ENCODE assay signal across 8 cellular contexts in genomic region chr1:111346089-111346885, GRCh38. TPM values are rescaled to one million over a fixed set of nuclear protein-coding genes. Genes with fewer than 3 reads are reported as not detected.
A peak's percentile ranks its signal among the peaks of the same experiment; 100 is the strongest.
DNase-seq lines count a peak whose midpoint lies in the region; ATAC-seq and TF ChIP-seq lines count a peak whose summit lies in the region.

No MANE protein-coding gene starts in this region.

- H3K27me3 Mint-ChIP-seq in HFFc6 (ENCODE audit: insufficient read depth) (peaks cover 11% of the 10 kb centered on the region; the same call in 1 of the 2 replicates), type B pancreatic cell (peaks cover 5% of the 10 kb centered on the region)

- H3K4me3 Mint-ChIP-seq in HFFc6 (peak overlapping the region; percentile 86), type B pancreatic cell (peak overlapping the region; percentile 95)

- DNase-seq in GM04504 (ENCODE audit: low read depth) = peak; percentile 34
- peak; percentile 60 for DNase-seq in HFFc6
- DNase-seq in NCI-H1048 (lab: John Stamatoyannopoulos, UW) = peak; percentile 68
- peak; percentile 21 for DNase-seq in SKM-1 (lab: John Stamatoyannopoulos, UW; ENCODE audit: unreplicated experiment)
- DNase-seq in activated naive CD8-positive, alpha-beta T cell treated with anti-CD3 and anti-CD28 coated beads, Interleukin-2, amount 50 U/mL, for 16 hours (ENCODE audit: low read depth, low spot score) = peak; percentile 49
- peak; percentile 82 to 83 for DNase-seq in heart right ventricle
- peak; percentile 85 for DNase-seq in pons (ENCODE audit: low spot score)
- peak; percentile 92 for DNase-seq in type B pancreatic cell (ENCODE audit: extremely low spot score, unreplicated experiment)

- H3K27ac Mint-ChIP-seq in HFFc6 (peak overlapping the region; percentile 42; the same call in 1 of the 2 replicates), type B pancreatic cell (peak overlapping the region; percentile 94)

- no peaks in the 10 kb centered on the region for H3K27me3 ChIP-seq in heart right ventricle

- H3K36me3 ChIP-seq in heart right ventricle = no peaks in the 10 kb centered on the region

- intact Hi-C loops in heart right ventricle (cut with DNase I) = no loop called here

- TF ChIP-seq CTCF in HFFc6 (IDR thresholded peaks at IDR 0.05) (no peak), heart right ventricle (IDR thresholded peaks at IDR 0.05) (peak in 4 of 9 donors; percentile 15 to 32 (median 23)), type B pancreatic cell (conservative IDR thresholded peaks at IDR 0.05) (peak; percentile 21)

- H3K4me1 Mint-ChIP-seq in HFFc6 (ENCODE audit: low read depth) = peaks cover 12% of the 10 kb centered on the region
- peaks cover 7% of the 10 kb centered on the region for H3K4me1 Mint-ChIP-seq in type B pancreatic cell (ENCODE audit: unreplicated experiment)

- peak; percentile 93 to 98 (median 96) for ATAC-seq in heart right ventricle

- H3K9me3 ChIP-seq in heart right ventricle = no peaks in the 10 kb centered on the region

- peaks cover 0 to 14% (median 0%) of the 10 kb centered on the region in 9 donors for H3K4me1 ChIP-seq in heart right ventricle

- peak overlapping the region; percentile 24 to 66 (median 61) for H3K4me3 ChIP-seq in heart right ventricle

- no peaks in the 10 kb centered on the region for H3K36me3 Mint-ChIP-seq in HFFc6 (ENCODE audit: low read depth)
- peaks cover 3% of the 10 kb centered on the region for H3K36me3 Mint-ChIP-seq in type B pancreatic cell

- peak overlapping the region; percentile 60 to 86 (median 74) for H3K27ac ChIP-seq in heart right ventricle

- WGBS in heart right ventricle, 2 donors = 2 to 3% methylated on average over 45 of the region's 45 CpGs

- no peaks in the 10 kb centered on the region for H3K9me3 Mint-ChIP-seq in HFFc6
- H3K9me3 Mint-ChIP-seq in type B pancreatic cell = no peaks in the 10 kb centered on the region

RNA-seq across cellular contexts. Expression of gene CHIA, which starts 55.6 kb away (rescaled TPM):
- not detected for total RNA-seq in HFFc6 (2021; fragmentation: NEBNext Ultra II Directional; extraction: Animal tissue kit (Norgen Biotek cat#: 25700))
- not detected for total RNA-seq in heart right ventricle
- polyA plus RNA-seq in heart right ventricle = under 1 TPM in 1 of 2 donors, not detected in 1; 0.30 TPM
- 1.3 and 1.9 TPM in 2 replicates for total RNA-seq in type B pancreatic cell (ENCODE audit: low replicate concordance)

Comparison
In these comparisons a context has a peak if more than half of its experiments do, and no peak if none do; other contexts are left out.
1. Peak in every context shown above with its lines: DNase-seq, ATAC-seq, H3K4me3 ChIP-seq and H3K27ac ChIP-seq.
2. DNase-seq: peak in every context shown above with its lines; median percentile 92 in type B pancreatic cell; 85 in pons; 82 in heart right ventricle; 68 in NCI-H1048; 60 in HFFc6; 49 in activated naive CD8-positive, alpha-beta T cell treated with anti-CD3 and anti-CD28 coated beads, Interleukin-2, amount 50 U/mL, for 16 hours; 34 in GM04504; 21 in SKM-1.